Comparison of ENCODE assay signal across 36 cellular contexts in the genomic region with DNA sequence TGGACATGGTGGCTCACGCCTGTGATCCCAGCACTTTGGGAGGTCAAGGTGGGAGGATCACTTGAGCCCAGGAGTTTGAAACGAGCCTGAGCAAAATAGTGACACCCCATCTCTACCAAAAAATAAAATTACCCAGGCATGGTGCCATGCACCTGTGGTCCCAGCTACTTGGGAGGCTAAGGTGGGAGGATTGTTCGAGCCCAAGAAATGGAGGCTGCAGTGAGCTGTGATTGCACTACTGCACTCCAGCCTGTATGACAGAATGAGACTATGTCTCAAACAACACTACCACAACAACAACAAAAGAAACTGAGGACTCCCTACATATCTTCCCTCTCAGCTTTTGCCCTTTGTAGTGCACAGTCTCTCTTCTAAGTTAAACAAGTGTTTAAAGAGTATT. TPM values are rescaled to one million over a fixed set of nuclear protein-coding genes. Genes with fewer than 3 reads are reported as not detected.
"Had no signal": no experiment of that assay in that cellular context is flagged by ENCODE, and none has a peak within 500 bp of the region (broad histone marks: within the 10 kb centered on the region; RNA-seq: fewer than 3 reads in every experiment).

No MANE protein-coding gene starts in this region.

- H3K36me3 ChIP-seq: MG63 had no signal

- H3K4me3 ChIP-seq: MG63 had no signal

- DNase-seq: Karpas-422, Kasumi-1, MG63, MM.1S, MV-4-11, NCI-H1048, NCI-H1092, NCI-H1092 treated with DMSO at 0.1 percent for 48 hours, NCI-H1105, NCI-H1105 treated with DMSO at 0.1 percent for 48 hours, NCI-H1417, NCI-H1417 treated with DMSO at 0.1 percent for 48 hours, NCI-H1436, NCI-H1436 treated with DMSO at 0.1 percent for 48 hours, NCI-H146, NCI-H1694, NCI-H1694 treated with DMSO at 0.1 percent for 48 hours, NCI-H187, NCI-H187 treated with DMSO at 0.1 percent for 48 hours, NCI-H1930, NCI-H2029, NCI-H2029 treated with DMSO at 0.1 percent for 48 hours, NCI-H2081, NCI-H2081 treated with DMSO at 0.1 percent for 48 hours, NCI-H2107, NCI-H2227 treated with DMSO at 0.1 percent for 48 hours, NCI-H226, NCI-H345, NCI-H446, NCI-H446 treated with DMSO at 0.1 percent for 48 hours, NCI-H510A, NCI-H510A treated with DMSO at 0.1 percent for 48 hours had no signal

- H3K9me3 ChIP-seq: MG63 had no signal

- H3K27me3 ChIP-seq: MG63 had no signal

RNA-seq across cellular contexts. Expression of gene UPP2, which starts 53.3 kb away (rescaled TPM):
- total RNA-seq: LHCN-M2, M059J, MCF 10A, NCI-H460 had no signal
